In genomic region chr5:172187118-172188032, GRCh38 we compare ENCODE assay signal across 8 cellular contexts. TPM values are rescaled to one million over a fixed set of nuclear protein-coding genes. Genes with fewer than 3 reads are reported as not detected.
DNase-seq lines count a peak whose midpoint lies in the region; ATAC-seq, FAIRE-seq and TF ChIP-seq lines count a peak whose summit lies in the region.

No MANE protein-coding gene starts in this region.

- intact Hi-C loops in GM12878 (cut with micrococcal nuclease; ENCODE audit: unreplicated experiment): loop anchor here (1.0 to 10.0 kb wide), 8 partner anchors 13 to 275 kb away; partner anchors contain the start of gene FBXW11

- peak; percentile 20 for TF ChIP-seq POLR2A in GM12878 (IDR thresholded peaks at IDR 0.05; ENCODE audit: low read depth, low read length)

- TSS peak; percentile 68 for BruUV-seq in GM12878 (replicated peaks; lab: Mats Ljungman, UMichigan)

- POLR2A ChIA-PET in GM12878 (lab: Charles Lee): interaction anchor here (0.5 to 8.0 kb wide), 15 partner anchors 9 to 768 kb away, joined by 3 to 115 read pairs (median 5); partner anchors contain the start of genes FBXW11 and UBTD2

- no peak for TF ChIP-seq CTCF in GM12878 (IDR thresholded peaks at IDR 0.05 in 2 of 3, conservative IDR thresholded peaks at IDR 0.05 in 1 of 3; ENCODE audit: control insufficient read depth in 2 of 3, extremely low read depth in 1 of 3, insufficient read depth in 1 of 3, low read depth in 3 of 3, low read length in 3 of 3)

- H3K4me3 ChIP-seq in GM12878 (peak overlapping the region; percentile 89), iPS-18a (ENCODE audit: low read length) (peak overlapping the region; percentile 80), small intestine (ENCODE audit: low read depth in 1 of 2, low read length in 2 of 2) (peak overlapping the region; percentile 78 to 88)

- RAD21 ChIA-PET in GM12878 (lab: Charles Lee; ENCODE audit: unreplicated experiment): interaction anchor here (0.7 to 7.7 kb wide), 26 partner anchors 13 to 275 kb away, joined by 3 to 158 read pairs (median 6); partner anchors contain the start of genes FBXW11 and UBTD2

- H3K79me2 ChIP-seq in GM12878 (ENCODE audit: control insufficient read depth, insufficient read depth, low read length): peaks cover 55% of the 10 kb centered on the region

- peak; percentile 86 for DNase-seq in EH (ENCODE audit: low read depth)
- peak; percentile 58 for DNase-seq in T1000 (lab: John Stamatoyannopoulos, UW)
- DNase-seq in GM12878 (ENCODE audit: low read depth, low spot score): no peak
- DNase-seq in small intestine: peak; percentile 84

- peak overlapping the region; percentile 68 for H3K27ac ChIP-seq in GM12878 (ENCODE audit: control insufficient read depth, insufficient read depth)
- H3K27ac ChIP-seq in iPS-18a (ENCODE audit: low read length): no peak overlapping the region
- H3K27ac ChIP-seq in small intestine (ENCODE audit: low read depth in 1 of 2, low read length in 1 of 2): peak overlapping the region; percentile 84 to 94

- FAIRE-seq in GM12878 (lab: Jason Lieb, UNC) (no peak), small intestine (lab: Jason Lieb, UNC) (no peak)

- H2AFZ ChIP-seq in GM12878 (ENCODE audit: control insufficient read depth, low read depth, low read length): peak overlapping the region; percentile 82

- H3K9me3 ChIP-seq in GM12878 (replicated peaks; ENCODE audit: control insufficient read depth, insufficient read depth, low read length) (no peaks in the 10 kb centered on the region), iPS-18a (ENCODE audit: control insufficient read depth, low read depth, low read length) (no peaks in the 10 kb centered on the region), small intestine (ENCODE audit: control insufficient read depth, low read depth) (no peaks in the 10 kb centered on the region)

- no peak for TF ChIP-seq RAD21 in Ishikawa (IDR thresholded peaks at IDR 0.05; ENCODE audit: low read depth)
- peak; percentile 29; the same call in 1 of the 2 replicates for TF ChIP-seq RAD21 in GM12878 (IDR thresholded peaks at IDR 0.05; ENCODE audit: insufficient read depth, low read depth, low read length)

- in situ Hi-C loops in GM12878 (cut with MboI): loop anchor here (5.0 kb wide), 1 partner anchor 180 kb away; the partner anchor contains the start of gene FBXW11

- TF ChIP-seq EP300 in Ishikawa (IDR thresholded peaks at IDR 0.05; ENCODE audit: borderline replicate concordance) (no peak), GM12878 (IDR thresholded peaks at IDR 0.05; ENCODE audit: borderline replicate concordance in 1 of 2, control insufficient read depth in 1 of 2, low read depth in 2 of 2, low read length in 2 of 2) (0 out of 4 replicates have a peak, but pooled peaks of 1 of the 2 experiments have one; percentile 1)

- no peaks in the 10 kb centered on the region for H3K27me3 ChIP-seq in GM12878 (replicated peaks in 1 of 2; ENCODE audit: control insufficient read depth in 2 of 2, insufficient read depth in 2 of 2, low read length in 1 of 2)
- peaks cover 7% of the 10 kb centered on the region for H3K27me3 ChIP-seq in iPS-18a (ENCODE audit: control insufficient read depth, insufficient read depth, low read length)
- H3K27me3 ChIP-seq in small intestine (ENCODE audit: control insufficient read depth in 2 of 2, insufficient read depth in 2 of 2, low read length in 2 of 2): no peaks in the 10 kb centered on the region

- H3K36me3 ChIP-seq in GM12878 (ENCODE audit: control insufficient read depth in 2 of 2, insufficient read depth in 2 of 2, low read length in 1 of 2): peaks cover 0 to 2% of the 10 kb centered on the region in 2 experiments; a peak in 1 of 4 replicates
- H3K36me3 ChIP-seq in iPS-18a (ENCODE audit: control insufficient read depth, low read depth, low read length): no peaks in the 10 kb centered on the region
- no peaks in the 10 kb centered on the region for H3K36me3 ChIP-seq in small intestine (ENCODE audit: control insufficient read depth in 2 of 2, insufficient read depth in 2 of 2, low read length in 2 of 2)

- H3K9ac ChIP-seq in GM12878 (ENCODE audit: control insufficient read depth, insufficient read depth, low read length) (peak overlapping the region; percentile 95), iPS-18a (ENCODE audit: low read length) (peak overlapping the region; percentile 46)

- ATAC-seq in GM21619 (IDR thresholded peaks at IDR 0.05; ENCODE audit: unreplicated experiment) (peak; percentile 29), GM12878 (peak; percentile 64), HG03565 (IDR thresholded peaks at IDR 0.05; ENCODE audit: unreplicated experiment) (no peak)

- no peaks in the 10 kb centered on the region for H4K20me1 ChIP-seq in GM12878 (ENCODE audit: control insufficient read depth, insufficient read depth)

- H3K4me1 ChIP-seq in GM12878 (ENCODE audit: control insufficient read depth, insufficient read depth, low read length) (peaks cover 27% of the 10 kb centered on the region), iPS-18a (ENCODE audit: control insufficient read depth, low read depth, low read length) (peaks cover 3% of the 10 kb centered on the region), small intestine (ENCODE audit: control insufficient read depth in 2 of 2, insufficient read depth in 1 of 2, low read depth in 1 of 2, low read length in 1 of 2) (peaks cover 0 to 3% of the 10 kb centered on the region in 2 donors)

- CTCF ChIA-PET in GM12878 (lab: Yijun Ruan, JAX): interaction anchor here (0.6 to 8.0 kb wide), 22 partner anchors 9 to 278 kb away, joined by 3 to 162 read pairs (median 4); partner anchors contain the start of gene FBXW11

- WGBS in GM12878 (ENCODE audit: insufficient coverage, insufficient replicate concordance, low lambda C conversion rate, missing lambda C conversion rate): under 1% methylated on average over 64 of the region's 66 CpGs
- WGBS in small intestine, 3 donors: 0 to 1% (median 1%) methylated on average over 56 to 66 of the region's 66 CpGs

- SMC1A ChIA-PET in GM12878 (lab: Charles Lee; ENCODE audit: uncharacterized antibody, unreplicated experiment): interaction anchor here (0.7 to 10.5 kb wide), 20 partner anchors 9 to 277 kb away, joined by 3 to 165 read pairs (median 5); partner anchors contain the start of genes FBXW11 and UBTD2

- peak overlapping the region; percentile 73 for H3K4me2 ChIP-seq in GM12878 (ENCODE audit: control insufficient read depth, insufficient read depth)

TF ChIP-seq in Ishikawa, 13 proteins besides CTCF, POLR2A, EP300 and RAD21 (continues in another document):
- TF ChIP-seq TAF1 (IDR thresholded peaks at IDR 0.05; ENCODE audit: low read depth): peak; percentile 32; the same call in 1 of the 2 replicates
- TF ChIP-seq, protein P1, sequence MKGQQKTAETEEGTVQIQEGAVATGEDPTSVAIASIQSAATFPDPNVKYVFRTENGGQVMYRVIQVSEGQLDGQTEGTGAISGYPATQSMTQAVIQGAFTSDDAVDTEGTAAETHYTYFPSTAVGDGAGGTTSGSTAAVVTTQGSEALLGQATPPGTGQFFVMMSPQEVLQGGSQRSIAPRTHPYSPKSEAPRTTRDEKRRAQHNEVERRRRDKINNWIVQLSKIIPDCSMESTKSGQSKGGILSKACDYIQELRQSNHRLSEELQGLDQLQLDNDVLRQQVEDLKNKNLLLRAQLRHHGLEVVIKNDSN (IDR thresholded peaks at IDR 0.05): no peak

TF ChIP-seq in GM12878, 131 proteins besides CTCF, POLR2A, EP300 and RAD21 (continues in another document):
- TF ChIP-seq HDGF (IDR thresholded peaks at IDR 0.05) (peak; percentile 64; the same call in 1 of the 2 replicates), SUPT20H (IDR thresholded peaks at IDR 0.05; ENCODE audit: borderline replicate concordance, control insufficient read depth, low read depth, low read length) (no peak), DPF2 (IDR thresholded peaks at IDR 0.05) (peak; percentile 52; the same call in 1 of the 2 replicates)

RNA-seq across cellular contexts. Expression of gene STK10, which starts 0.6 kb away (rescaled TPM):
- total RNA-seq in GM12878 (2013; cell fraction: nucleolus; rRNA removed): 217 and 221 TPM in 2 replicates
- total RNA-seq in GM12878 (2014; rRNA removed): 55.8 and 57.4 TPM in 2 replicates
- 46.1 and 46.9 TPM in 2 replicates for total RNA-seq in GM12878 (2014; rRNA removed; fragmentation: Illumina TruSeq; extraction: Trizol)
- total RNA-seq in GM12878 (2021): 75.4 and 96.4 TPM in 2 replicates
- 28.9 TPM for polyA plus RNA-seq in GM12878 (2011; ENCODE audit: low read depth)
- 21.1 and 41.8 TPM in 2 replicates for polyA plus RNA-seq in GM12878 (2011; rRNA removed)
- polyA plus RNA-seq in GM12878 (2011; cell fraction: cytosol; rRNA removed): 45.3 and 48.2 TPM in 2 replicates
- 80.4 and 105 TPM in 2 replicates for polyA plus RNA-seq in GM12878 (2011; cell fraction: nucleus; rRNA removed)
- 49.9 and 55.9 TPM in 2 replicates for polyA plus RNA-seq in GM12878 (2012)
- 33.6 and 53.2 TPM in 2 replicates for polyA plus RNA-seq in GM12878 (2014; fragmentation: Illumina TruSeq; extraction: Trizol)
- 10 to 100 TPM; 14.2 to 20.4 TPM for polyA plus RNA-seq in GM12878 (2014; fragmentation: Nextera tagmentation; extraction: Ambion mirVana)
- 48.1 and 53.0 TPM in 2 replicates for polyA plus RNA-seq in GM12878 (2014; rRNA removed)
- polyA plus RNA-seq in GM12878 (2016; fragmentation: Nextera tagmentation; extraction: Ambion mirVana): 10 to 100 TPM; 54.9 to 55.3 TPM
- polyA minus RNA-seq in GM12878 (2011; rRNA and poly(A)+ RNA removed): 68.4 and 96.0 TPM in 2 replicates
- 35.1 and 36.6 TPM in 2 replicates for polyA minus RNA-seq in GM12878 (2011; cell fraction: cytosol; rRNA and poly(A)+ RNA removed)
- 53.1 and 106 TPM in 2 replicates for polyA minus RNA-seq in GM12878 (2011; cell fraction: nucleus; rRNA and poly(A)+ RNA removed)
- polyA plus RNA-seq in small intestine: 10 to 100 TPM in 1 of 3 donors, 1 to 10 TPM in 2; 7.4 to 10.5 (median 8.9) TPM

RNA-seq across cellular contexts. Expression of gene EFCAB9, which starts 6.6 kb away (rescaled TPM):
- total RNA-seq in GM12878 (2013; cell fraction: nucleolus; rRNA removed): not detected in 2 replicates
- total RNA-seq in GM12878 (2014; rRNA removed): not detected in 2 replicates
- total RNA-seq in GM12878 (2014; rRNA removed; fragmentation: Illumina TruSeq; extraction: Trizol): not detected in 2 replicates
- not detected in 2 replicates for total RNA-seq in GM12878 (2021)
- polyA plus RNA-seq in GM12878 (2011; ENCODE audit: low read depth): not detected
- not detected in 2 replicates for polyA plus RNA-seq in GM12878 (2011; rRNA removed)
- polyA plus RNA-seq in GM12878 (2011; cell fraction: cytosol; rRNA removed): not detected in 2 replicates
- polyA plus RNA-seq in GM12878 (2011; cell fraction: nucleus; rRNA removed): not detected in 2 replicates
- polyA plus RNA-seq in GM12878 (2012): not detected in 2 replicates
- polyA plus RNA-seq in GM12878 (2014; fragmentation: Illumina TruSeq; extraction: Trizol): not detected in 2 replicates
- polyA plus RNA-seq in GM12878 (2014; fragmentation: Nextera tagmentation; extraction: Ambion mirVana): not detected
- polyA plus RNA-seq in GM12878 (2014; rRNA removed): not detected in 2 replicates
- polyA plus RNA-seq in GM12878 (2016; fragmentation: Nextera tagmentation; extraction: Ambion mirVana): under 1 TPM in 1 of 2 experiments, not detected in 1; 0.73 TPM
- not detected in 2 replicates for polyA minus RNA-seq in GM12878 (2011; rRNA and poly(A)+ RNA removed)
- polyA minus RNA-seq in GM12878 (2011; cell fraction: cytosol; rRNA and poly(A)+ RNA removed): not detected in 2 replicates
- polyA minus RNA-seq in GM12878 (2011; cell fraction: nucleus; rRNA and poly(A)+ RNA removed): not detected in 2 replicates
- not detected for polyA plus RNA-seq in small intestine
